In genomic region chr5:135442387-135443256, GRCh38 we compare ENCODE assay signal across 31 cellular contexts. TPM values are rescaled to one million over a fixed set of nuclear protein-coding genes. Genes with fewer than 3 reads are reported as not detected.
DNase-seq lines count a peak whose midpoint lies in the region; ATAC-seq and TF ChIP-seq lines count a peak whose summit lies in the region.
"Had no signal": no experiment of that assay in that cellular context is flagged by ENCODE, and none has a peak within 500 bp of the region (broad histone marks: within the 10 kb centered on the region; RNA-seq: fewer than 3 reads in every experiment).

No MANE protein-coding gene starts in this region.

- H3K4me1 ChIP-seq in BLaER1 (peaks cover 100% of the 10 kb centered on the region), HEK293 (ENCODE audit: control insufficient read depth, insufficient read depth, low read length) (no peaks in the 10 kb centered on the region), esophagus muscularis mucosa (peaks cover 17 to 22% (median 20%) of the 10 kb centered on the region in 4 donors)

- TF ChIP-seq CTCF in HEK293 (tag by site-specific recombination; IDR thresholded peaks at IDR 0.05) (no peak), esophagus muscularis mucosa (IDR thresholded peaks at IDR 0.05) (no peak), osteocyte (IDR thresholded peaks at IDR 0.05) (no peak)

- 77% methylated on average over 8 of the region's 8 CpGs for WGBS in esophagus muscularis mucosa

- intact Hi-C loops in esophagus muscularis mucosa (cut with DNase I): no loop called here

- no peaks in the 10 kb centered on the region for H3K27me3 ChIP-seq in BLaER1
- H3K27me3 ChIP-seq in esophagus muscularis mucosa: no peaks in the 10 kb centered on the region
- H3K27me3 ChIP-seq: dorsolateral prefrontal cortex, MG63 had no signal

- H4K20me1 ChIP-seq in BLaER1: no peaks in the 10 kb centered on the region

- peak overlapping the region; percentile 95 for H3K4me2 ChIP-seq in BLaER1

- H3K9me3 ChIP-seq in BLaER1: no peaks in the 10 kb centered on the region
- no peaks in the 10 kb centered on the region for H3K9me3 ChIP-seq in HEK293 (ENCODE audit: control insufficient read depth, insufficient read depth, low read depth, low read length)
- no peaks in the 10 kb centered on the region for H3K9me3 ChIP-seq in esophagus muscularis mucosa
- H3K9me3 ChIP-seq: MG63, thoracic aorta had no signal

- no peaks in the 10 kb centered on the region for H3K36me3 ChIP-seq in BLaER1
- H3K36me3 ChIP-seq in HEK293 (ENCODE audit: control insufficient read depth in 2 of 2, insufficient read depth in 1 of 2, low read length in 2 of 2): no peaks in the 10 kb centered on the region
- no peaks in the 10 kb centered on the region for H3K36me3 ChIP-seq in esophagus muscularis mucosa
- H3K36me3 ChIP-seq: MG63, thoracic aorta had no signal

- POLR2A ChIA-PET in HEK293 (lab: Yijun Ruan, JAX): no interaction called here

- H3K9ac ChIP-seq in BLaER1: peak overlapping the region; percentile 73

- no peak overlapping the region for H3K4me3 Mint-ChIP-seq in osteocyte (ENCODE audit: unreplicated experiment)
- H3K4me3 Mint-ChIP-seq: activated CD4-positive, alpha-beta T cell treated with anti-CD3 and anti-CD28 coated beads for 36 hours; CD8-positive, alpha-beta memory T cell; neural crest cell; stimulated activated naive CD8-positive, alpha-beta T cell treated with anti-CD3 and anti-CD28 coated beads, Interleukin-15, Interleukin-2, amounts not matched to agents 100 ng/mL and 50 ng/mL, for 24 hours had no signal

- peak; percentile 88 for DNase-seq in esophagus muscularis mucosa (ENCODE audit: extremely low spot score)
- DNase-seq in osteocyte (ENCODE audit: extremely low spot score, unreplicated experiment): peak; percentile 62
- no peak for DNase-seq in NCI-H345 (lab: John Stamatoyannopoulos, UW)
- DNase-seq in NCI-H2227 (lab: John Stamatoyannopoulos, UW; ENCODE audit: unreplicated experiment): no peak
- DNase-seq in NCI-H146 treated with DMSO at 0.1 percent for 48 hours (lab: John Stamatoyannopoulos, UW; ENCODE audit: unreplicated experiment): no peak
- DNase-seq: activated CD4-positive, alpha-beta T cell treated with anti-CD3 and anti-CD28 coated beads for 36 hours; activated naive CD4-positive, alpha-beta T cell; AML-193; CD8-positive, alpha-beta memory T cell; dorsolateral prefrontal cortex; KBM-7; MG63; NCI-H1436; NCI-H2107; stimulated activated CD4-positive, alpha-beta T cell treated with anti-CD3 and anti-CD28 coated beads, Interleukin-15, amount 100 ng/mL, for 24 hours had no signal

- no peaks in the 10 kb centered on the region for H3K9me3 Mint-ChIP-seq in osteocyte (ENCODE audit: unreplicated experiment)
- H3K9me3 Mint-ChIP-seq: CD8-positive, alpha-beta memory T cell; stimulated activated naive CD8-positive, alpha-beta T cell treated with anti-CD3 and anti-CD28 coated beads, Interleukin-15, Interleukin-2, amounts not matched to agents 100 ng/mL and 50 ng/mL, for 24 hours had no signal

- CTCF ChIA-PET in HEK293 (lab: Yijun Ruan, JAX): interaction anchor here (1.2 to 3.1 kb wide), 3 partner anchors 15 to 19 kb away, joined by 3 to 21 read pairs (median 17); no protein-coding TSS in a partner anchor

- H3K27ac ChIP-seq in BLaER1: peak overlapping the region; percentile 93
- H3K27ac ChIP-seq in HEK293 (ENCODE audit: extremely low read depth, low read depth, low read length): no peak overlapping the region
- H3K27ac ChIP-seq in esophagus muscularis mucosa (replicated peaks in 1 of 4): no peak overlapping the region
- H3K27ac ChIP-seq: dorsolateral prefrontal cortex, thoracic aorta had no signal

- ATAC-seq in esophagus mucosa: no peak
- ATAC-seq: activated CD4-positive, alpha-beta T cell treated with anti-CD3 and anti-CD28 coated beads for 36 hours; sciatic nerve; SK-N-SH treated with all-trans-retinoic acid at 6 μM for 48 hours had no signal

- H3K27me3 Mint-ChIP-seq in osteocyte (ENCODE audit: unreplicated experiment): peaks cover 2% of the 10 kb centered on the region
- H3K27me3 Mint-ChIP-seq: activated CD4-positive, alpha-beta T cell treated with anti-CD3 and anti-CD28 coated beads for 36 hours; stimulated activated naive CD8-positive, alpha-beta T cell treated with anti-CD3 and anti-CD28 coated beads, Interleukin-15, Interleukin-2, amounts not matched to agents 100 ng/mL and 50 ng/mL, for 24 hours had no signal

- TF ChIP-seq POLR2A in esophagus muscularis mucosa (IDR thresholded peaks at IDR 0.05; ENCODE audit: low read depth): no peak

- H3K27ac Mint-ChIP-seq in osteocyte (ENCODE audit: unreplicated experiment): no peak overlapping the region
- H3K27ac Mint-ChIP-seq: activated CD4-positive, alpha-beta T cell treated with anti-CD3 and anti-CD28 coated beads for 36 hours; stimulated activated naive CD8-positive, alpha-beta T cell treated with anti-CD3 and anti-CD28 coated beads, Interleukin-15, Interleukin-2, amounts not matched to agents 100 ng/mL and 50 ng/mL, for 24 hours had no signal

- H3K4me3 ChIP-seq in BLaER1 (peak overlapping the region; percentile 13; the same call in 1 of the 2 replicates), HEK293 (ENCODE audit: low read depth, low read length) (no peak overlapping the region), esophagus muscularis mucosa (no peak overlapping the region)
- H3K4me3 ChIP-seq: dorsolateral prefrontal cortex, MG63, thoracic aorta had no signal

- TF ChIP-seq EP300 in esophagus muscularis mucosa (IDR thresholded peaks at IDR 0.05): no peak

- H3K36me3 Mint-ChIP-seq in osteocyte (ENCODE audit: unreplicated experiment): no peaks in the 10 kb centered on the region
- H3K36me3 Mint-ChIP-seq: CD8-positive, alpha-beta memory T cell had no signal

- H3K4me1 Mint-ChIP-seq in osteocyte (ENCODE audit: unreplicated experiment): no peaks in the 10 kb centered on the region
- H3K4me1 Mint-ChIP-seq: activated CD4-positive, alpha-beta T cell treated with anti-CD3 and anti-CD28 coated beads for 36 hours; CD8-positive, alpha-beta memory T cell had no signal

TF ChIP-seq in HEK293, 187 proteins besides CTCF, POLR2A, EP300 and RAD21:
- no peak for TF ChIP-seq ZNF791 (tag by site-specific recombination; IDR thresholded peaks at IDR 0.05)
- TF ChIP-seq BCL11A (tag by site-specific recombination; IDR thresholded peaks at IDR 0.05; ENCODE audit: low read depth): no peak
- peak; percentile 46; the same call in 1 of the 2 replicates for TF ChIP-seq ZIC2 (tag by site-specific recombination; IDR thresholded peaks at IDR 0.05)
- TF ChIP-seq ZSCAN30 (tag by site-specific recombination; IDR thresholded peaks at IDR 0.05): no peak
- TF ChIP-seq ZNF146 (tag by site-specific recombination; IDR thresholded peaks at IDR 0.05): no peak

RNA-seq across cellular contexts. Expression of gene DCANP1, which starts 4.5 kb away (rescaled TPM):
- total RNA-seq in esophagus muscularis mucosa: under 1 TPM in 1 of 4 donors, not detected in 3; 0.26 TPM
- not detected in 2 replicates for total RNA-seq in osteocyte
- not detected for total RNA-seq in esophagus mucosa
- total RNA-seq: activated CD4-positive, alpha-beta T cell treated with anti-CD3 and anti-CD28 coated beads for 36 hours; activated CD8-positive, alpha-beta memory T cell treated with anti-CD3 and anti-CD28 coated beads for 36 hours; CD8-positive, alpha-beta memory T cell; endothelial cell of umbilical vein; H4; HT1080; lower leg skin; NCI-H460; neural crest cell; posterior vena cava; sciatic nerve; T-helper 2 cell treated with Interferon-gamma antibody and Interleukin-4, amounts not matched to agents 100 ng/mL and 5 ng/mL, for 36 hours; thoracic aorta had no signal

RNA-seq across cellular contexts. Expression of gene TIFAB, which starts 9.5 kb away (rescaled TPM):
- total RNA-seq in esophagus muscularis mucosa (not detected), osteocyte (not detected in 2 replicates), esophagus mucosa (not detected)
- total RNA-seq: activated CD4-positive, alpha-beta T cell treated with anti-CD3 and anti-CD28 coated beads for 36 hours; activated CD8-positive, alpha-beta memory T cell treated with anti-CD3 and anti-CD28 coated beads for 36 hours; CD8-positive, alpha-beta memory T cell; endothelial cell of umbilical vein; H4; HT1080; NCI-H460; neural crest cell; posterior vena cava; T-helper 2 cell treated with Interferon-gamma antibody and Interleukin-4, amounts not matched to agents 100 ng/mL and 5 ng/mL, for 36 hours; thoracic aorta had no signal

RNA-seq across cellular contexts. Expression of gene MACROH2A1, which starts 43.6 kb away (rescaled TPM):
- 100 to 1,000 TPM; 144 to 152 (median 149) TPM for total RNA-seq in esophagus muscularis mucosa
- 123 and 126 TPM in 2 replicates for total RNA-seq in osteocyte
- total RNA-seq in esophagus mucosa: 196 TPM

Comparison
In these comparisons a context has a peak if more than half of its experiments do, and no peak if none do; other contexts are left out.
1. DNase-seq: peak in esophagus muscularis mucosa (single experiment) and osteocyte (single experiment); none in NCI-H345 (single experiment), NCI-H2227 (single experiment) and NCI-H146 treated with DMSO at 0.1 percent for 48 hours (single experiment).